In the genomic region with DNA sequence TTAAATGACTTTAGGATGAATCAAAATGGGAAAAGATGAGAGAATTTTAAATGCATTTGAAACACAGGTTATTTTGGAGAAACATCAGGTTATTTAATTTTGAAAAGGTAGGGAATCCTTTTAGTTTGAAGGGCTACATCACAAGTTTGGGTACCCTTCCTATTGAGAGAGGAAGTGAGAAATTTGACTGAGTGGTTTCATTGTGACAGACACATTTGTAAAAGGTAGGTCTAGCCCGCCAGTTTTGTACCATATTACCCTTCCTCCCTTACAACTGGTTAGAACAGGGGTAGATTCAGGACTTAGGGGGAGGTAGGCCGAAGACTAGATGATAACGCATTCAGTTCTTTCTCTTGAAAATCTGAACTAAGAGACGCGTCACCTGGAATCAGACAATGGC, we compare ENCODE assay signal across 18 cellular contexts.
DNase-seq lines count a peak whose midpoint lies in the region; ATAC-seq and TF ChIP-seq lines count a peak whose summit lies in the region.
"Had no signal": no experiment of that assay in that cellular context is flagged by ENCODE, and none has a peak within 500 bp of the region (broad histone marks: within the 10 kb centered on the region; RNA-seq: fewer than 3 reads in every experiment).

No MANE protein-coding gene starts in this region.

- H3K36me3 ChIP-seq in GM23248 (ENCODE audit: low read depth), result no peaks in the 10 kb centered on the region
- H3K36me3 ChIP-seq in heart left ventricle, result no peaks in the 10 kb centered on the region

- peaks cover 28% of the 10 kb centered on the region for H3K4me1 ChIP-seq in GM23248 (ENCODE audit: insufficient read depth)
- H3K4me1 ChIP-seq in heart left ventricle, result peaks cover 0 to 9% (median 0%) of the 10 kb centered on the region in 12 donors

- no peaks in the 10 kb centered on the region for H3K79me2 ChIP-seq in GM23248 (ENCODE audit: insufficient read depth)

- no peak for DNase-seq in GM23248
- no peak for DNase-seq in activated B cell treated with CpG ODN at 0.5 μM for 24 hours
- DNase-seq in stimulated activated naive B cell treated with anti-CD40 and anti-IgM and Interleukin-4, amounts not matched to agents 10 μg/mL and 1 μg/mL and 100 μg/mL, for 72 hours, result no peak
- no peak for DNase-seq in LoVo (ENCODE audit: low spot score)
- DNase-seq in activated T-cell treated with anti-CD3 and anti-CD28 coated beads for 4 hours, result no peak
- DNase-seq in kidney tubule cell (ENCODE audit: low spot score), result no peak
- DNase-seq in heart left ventricle, result no peak
- DNase-seq: ACHN, C1 segment of cervical spinal cord, DMS79 treated with DMSO at 0.1 percent for 48 hours, H9, NCI-H1694 treated with DMSO at 0.1 percent for 48 hours, NCI-H2107, NCI-H510A, NCI-H748 treated with DMSO at 0.1 percent for 48 hours, PC-9 had no signal

- no peaks in the 10 kb centered on the region for H3K9me2 ChIP-seq in GM23248 (ENCODE audit: insufficient read depth)

- ATAC-seq in GM18867 (IDR thresholded peaks at IDR 0.05; ENCODE audit: unreplicated experiment), result peak; percentile 50
- peak; percentile 52 for ATAC-seq in activated B cell treated with CpG ODN at 0.5 μM for 24 hours (ENCODE audit: low read depth)
- peak; percentile 74 to 77 for ATAC-seq in stimulated activated naive B cell treated with anti-CD40 and anti-IgM and Interleukin-4, amounts not matched to agents 10 μg/mL and 1 μg/mL and 100 μg/mL, for 72 hours (replicated peaks)
- no peak for ATAC-seq in heart left ventricle
- ATAC-seq: K562 had no signal

- POLR2A ChIA-PET in activated B cell treated with CpG ODN at 0.5 μM for 24 hours (lab: Charles Lee), result no interaction called here

- no peak overlapping the region for H3K9ac ChIP-seq in GM23248

- H3K4me3 Mint-ChIP-seq in activated B cell treated with CpG ODN at 0.5 μM for 24 hours, result no peak overlapping the region
- H3K4me3 Mint-ChIP-seq in stimulated activated naive B cell treated with anti-CD40 and anti-IgM and Interleukin-4, amounts not matched to agents 10 μg/mL and 1 μg/mL and 100 μg/mL, for 72 hours, result no peak overlapping the region
- H3K4me3 Mint-ChIP-seq: H9 had no signal

- intact Hi-C loops in activated B cell treated with CpG ODN at 0.5 μM for 24 hours (cut with micrococcal nuclease), result no loop called here
- intact Hi-C loops in heart left ventricle (cut with DNase I), result no loop called here

- H3K27ac ChIP-seq in GM23248, result no peak overlapping the region
- no peak overlapping the region for H3K27ac ChIP-seq in heart left ventricle
- H3K27ac ChIP-seq: PC-9 had no signal

- peaks cover 26% of the 10 kb centered on the region for H3F3A ChIP-seq in GM23248 (ENCODE audit: insufficient read depth)

- no peak for TF ChIP-seq POLR2A in heart left ventricle (IDR thresholded peaks at IDR 0.05)

- H3K27me3 Mint-ChIP-seq in activated B cell treated with CpG ODN at 0.5 μM for 24 hours, result no peaks in the 10 kb centered on the region
- H3K27me3 Mint-ChIP-seq in stimulated activated naive B cell treated with anti-CD40 and anti-IgM and Interleukin-4, amounts not matched to agents 10 μg/mL and 1 μg/mL and 100 μg/mL, for 72 hours, result peaks cover 0 to 2% of the 10 kb centered on the region in 2 donors

- H4K20me1 ChIP-seq in GM23248 (ENCODE audit: insufficient read depth), result no peaks in the 10 kb centered on the region

- H3K9me3 ChIP-seq in GM23248 (ENCODE audit: low read depth) (no peaks in the 10 kb centered on the region), heart left ventricle (no peaks in the 10 kb centered on the region)

- in situ Hi-C loops in GM23248 (cut with MboI), result no loop called here

- H3K27me3 ChIP-seq in GM23248 (replicated peaks; ENCODE audit: insufficient read depth), result no peaks in the 10 kb centered on the region
- H3K27me3 ChIP-seq in heart left ventricle, result no peaks in the 10 kb centered on the region

- H3K4me3 ChIP-seq in GM23248 (no peak overlapping the region), heart left ventricle (no peak overlapping the region)
- H3K4me3 ChIP-seq: K562, PC-9 had no signal

- WGBS in GM23248 (ENCODE audit: low coverage in 1 of 2, low lambda C conversion rate in 2 of 2, missing lambda C conversion rate in 2 of 2), 2 experiments, result 97% methylated on average over 5 of the region's 5 CpGs
- WGBS in heart left ventricle, 4 donors, result 96 to 98% (median 97%) methylated on average over 5 of the region's 5 CpGs

- CTCF ChIA-PET in activated B cell treated with CpG ODN at 0.5 μM for 24 hours (lab: Charles Lee), result no interaction called here

- H3K27ac Mint-ChIP-seq in activated B cell treated with CpG ODN at 0.5 μM for 24 hours, result no peak overlapping the region
- H3K27ac Mint-ChIP-seq in stimulated activated naive B cell treated with anti-CD40 and anti-IgM and Interleukin-4, amounts not matched to agents 10 μg/mL and 1 μg/mL and 100 μg/mL, for 72 hours, result no peak overlapping the region

- H3K4me2 ChIP-seq in GM23248 (ENCODE audit: unreplicated experiment), result peak overlapping the region; percentile 35
- H3K4me2 ChIP-seq: PC-9 had no signal

- H2AFZ ChIP-seq in GM23248, result no peak overlapping the region
- H2AFZ ChIP-seq: PC-9 had no signal

- H3K4me1 Mint-ChIP-seq in activated B cell treated with CpG ODN at 0.5 μM for 24 hours, result peaks cover 14% of the 10 kb centered on the region
- peaks cover 11 to 16% of the 10 kb centered on the region in 2 donors for H3K4me1 Mint-ChIP-seq in stimulated activated naive B cell treated with anti-CD40 and anti-IgM and Interleukin-4, amounts not matched to agents 10 μg/mL and 1 μg/mL and 100 μg/mL, for 72 hours

- TF ChIP-seq CTCF in activated B cell treated with CpG ODN at 0.5 μM for 24 hours (IDR thresholded peaks at IDR 0.05) (no peak), heart left ventricle (IDR thresholded peaks at IDR 0.05) (no peak)

- H3K36me3 Mint-ChIP-seq in activated B cell treated with CpG ODN at 0.5 μM for 24 hours (ENCODE audit: low read depth), result no peaks in the 10 kb centered on the region
- no peaks in the 10 kb centered on the region for H3K36me3 Mint-ChIP-seq in stimulated activated naive B cell treated with anti-CD40 and anti-IgM and Interleukin-4, amounts not matched to agents 10 μg/mL and 1 μg/mL and 100 μg/mL, for 72 hours

- H3K9me3 Mint-ChIP-seq in activated B cell treated with CpG ODN at 0.5 μM for 24 hours, result peaks cover 2% of the 10 kb centered on the region
- H3K9me3 Mint-ChIP-seq in stimulated activated naive B cell treated with anti-CD40 and anti-IgM and Interleukin-4, amounts not matched to agents 10 μg/mL and 1 μg/mL and 100 μg/mL, for 72 hours, result peaks cover 0 to 3% of the 10 kb centered on the region in 2 donors
- H3K9me3 Mint-ChIP-seq: H9 had no signal

Comparison
In these comparisons a context has a peak if more than half of its experiments do, and no peak if none do; other contexts are left out.
1. ATAC-seq: peak in GM18867 (single experiment), activated B cell treated with CpG ODN at 0.5 μM for 24 hours (single experiment) and stimulated activated naive B cell treated with anti-CD40 and anti-IgM and Interleukin-4, amounts not matched to agents 10 μg/mL and 1 μg/mL and 100 μg/mL, for 72 hours (2 of 2); none in heart left ventricle (0 of 4).